ENCODE assay signal across 8 cellular contexts in genomic region chr4:28296239-28296638, GRCh38.
"Had no signal": no experiment of that assay in that cellular context is flagged by ENCODE, and none has a peak within 500 bp of the region (broad histone marks: within the 10 kb centered on the region; RNA-seq: fewer than 3 reads in every experiment).

No MANE protein-coding gene starts in this region.

- H3K9me3 ChIP-seq: HAP-1 had no signal

- H3K4me1 ChIP-seq: HAP-1 had no signal

- H3K4me2 ChIP-seq: GM23338 had no signal

- H3K36me3 ChIP-seq: HAP-1 had no signal

- ATAC-seq: GM23338, HCT116 had no signal

- H2AFZ ChIP-seq: GM23338 had no signal

- DNase-seq: GOT3, H7, H9, HCEC 1CT, HFFc6 had no signal

- H3K4me3 ChIP-seq: GM23338, HAP-1 had no signal
